In genomic region chr2:234676109-234676858, GRCh38 we compare ENCODE assay signal across 15 cellular contexts.
DNase-seq lines count a peak whose midpoint lies in the region; ATAC-seq and TF ChIP-seq lines count a peak whose summit lies in the region.
"Had no signal": no experiment of that assay in that cellular context is flagged by ENCODE, and none has a peak within 500 bp of the region (broad histone marks: within the 10 kb centered on the region; RNA-seq: fewer than 3 reads in every experiment).

No MANE protein-coding gene starts in this region.

- peak; percentile 64 for DNase-seq in NCI-H1092 treated with DMSO at 0.1 percent for 48 hours (lab: John Stamatoyannopoulos, UW)
- DNase-seq in NCI-H1092 (lab: John Stamatoyannopoulos, UW), result no peak
- peak; percentile 98 for DNase-seq in NCI-H510A treated with DMSO at 0.1 percent for 48 hours (lab: John Stamatoyannopoulos, UW)
- peak; percentile 58 to 71 for DNase-seq in foreskin keratinocyte
- DNase-seq in substantia nigra (lab: John Stamatoyannopoulos, UW), result no peak
- no peak for DNase-seq in SKM-1 (lab: John Stamatoyannopoulos, UW; ENCODE audit: unreplicated experiment)
- no peak for DNase-seq in HuH-7.5 (ENCODE audit: low spot score)
- DNase-seq in activated CD4-positive, alpha-beta T cell treated with anti-CD3 and anti-CD28 coated beads, Interleukin-2, amount 50 U/mL, for 48 hours, result no peak
- DNase-seq: activated CD4-positive, alpha-beta T cell treated with anti-CD3 and anti-CD28 coated beads, Interleukin-2, amount 50 U/mL, for 4 hours; activated effector memory CD4-positive, alpha-beta T cell treated with anti-CD3 and anti-CD28 coated beads, Interleukin-2, amount 50 U/mL, for 16 hours; effector CD8-positive, alpha-beta T cell; MG63; natural killer cell; spleen had no signal

- ATAC-seq in foreskin keratinocyte, result peak; percentile 10
- ATAC-seq: natural killer cell had no signal

- H3K27ac ChIP-seq in foreskin keratinocyte (no peak overlapping the region), substantia nigra (ENCODE audit: low read depth, low read length, poor library complexity, severe bottlenecking) (peak overlapping the region; percentile 28)
- H3K27ac ChIP-seq: 22Rv1, spleen had no signal

- no peaks in the 10 kb centered on the region for H3K27me3 ChIP-seq in foreskin keratinocyte
- H3K27me3 ChIP-seq: MG63, spleen had no signal

- peaks cover 36% of the 10 kb centered on the region for H3K4me1 ChIP-seq in foreskin keratinocyte
- H3K4me1 ChIP-seq: spleen had no signal

- TF ChIP-seq CTCF in foreskin keratinocyte (conservative IDR thresholded peaks at IDR 0.05), result no peak

Comparison
In these comparisons a context has a peak if more than half of its experiments do, and no peak if none do; other contexts are left out.
1. DNase-seq: peak in NCI-H1092 treated with DMSO at 0.1 percent for 48 hours (single experiment), NCI-H510A treated with DMSO at 0.1 percent for 48 hours (single experiment) and foreskin keratinocyte (2 of 2); none in NCI-H1092 (single experiment), substantia nigra (0 of 49), SKM-1 (single experiment), HuH-7.5 (single experiment) and activated CD4-positive, alpha-beta T cell treated with anti-CD3 and anti-CD28 coated beads, Interleukin-2, amount 50 U/mL, for 48 hours (0 of 2).